Comparison of ENCODE assay signal across 9 cellular contexts in the genomic region with DNA sequence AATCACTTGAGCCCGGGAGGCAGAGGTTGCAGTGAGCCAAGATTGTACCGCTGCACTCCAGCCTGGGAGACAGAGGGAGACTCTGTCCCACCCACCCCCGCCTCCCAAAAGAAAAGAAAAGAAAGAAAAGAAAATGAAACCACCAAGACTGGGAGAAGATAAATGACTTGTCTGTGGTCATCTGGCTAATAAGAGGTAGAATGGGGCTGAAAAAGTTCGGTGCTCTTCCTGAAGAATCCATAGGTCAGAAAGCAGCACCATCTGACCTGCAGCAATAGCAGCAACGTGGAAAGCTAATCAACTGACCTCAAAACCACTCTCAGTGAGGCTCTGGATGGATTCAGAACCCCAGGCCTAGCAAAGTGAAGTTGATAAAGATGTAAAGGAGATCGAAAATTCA. TPM values are rescaled to one million over a fixed set of nuclear protein-coding genes. Genes with fewer than 3 reads are reported as not detected.
A peak's percentile ranks its signal among the peaks of the same experiment; 100 is the strongest.
DNase-seq lines count a peak whose midpoint lies in the region; ATAC-seq and TF ChIP-seq lines count a peak whose summit lies in the region.
"Had no signal": no experiment of that assay in that cellular context is flagged by ENCODE, and none has a peak within 500 bp of the region (broad histone marks: within the 10 kb centered on the region; RNA-seq: fewer than 3 reads in every experiment).

No MANE protein-coding gene starts in this region.

- TF ChIP-seq CTCF in left lung (IDR thresholded peaks at IDR 0.05) (no peak), dorsolateral prefrontal cortex (IDR thresholded peaks at IDR 0.05 in 54 of 56, conservative IDR thresholded peaks at IDR 0.05 in 2 of 56; ENCODE audit: low read depth in 1 of 56, partially characterized antibody in 56 of 56) (no peak)

- no peak overlapping the region for H3K4me3 Mint-ChIP-seq in activated naive CD8-positive, alpha-beta T cell treated with anti-CD3 and anti-CD28 coated beads, Interleukin-2, amount 50 U/mL, for 24 hours
- H3K4me3 Mint-ChIP-seq in stimulated activated memory B cell treated with anti-CD40 and anti-IgM and Interleukin-4, amounts not matched to agents 10 μg/mL and 1 μg/mL and 100 μg/mL, for 72 hours: no peak overlapping the region

- H3K9me3 ChIP-seq in HUES6 (ENCODE audit: control insufficient read depth, insufficient read depth, low read depth, low read length) (no peaks in the 10 kb centered on the region), left lung (no peaks in the 10 kb centered on the region)

- ATAC-seq in activated naive CD8-positive, alpha-beta T cell treated with anti-CD3 and anti-CD28 coated beads, Interleukin-2, amount 50 U/mL, for 24 hours: no peak
- ATAC-seq in left lung (no peak), sciatic nerve (no peak)
- ATAC-seq in stimulated activated memory B cell treated with anti-CD40 and anti-IgM and Interleukin-4, amounts not matched to agents 10 μg/mL and 1 μg/mL and 100 μg/mL, for 72 hours: no peak

- H3K27ac ChIP-seq in HUES6 (ENCODE audit: low read depth, low read length): peak overlapping the region; percentile 73; the same call in 1 of the 2 replicates
- peak overlapping the region; percentile 70 to 86 for H3K27ac ChIP-seq in left lung
- H3K27ac ChIP-seq in dorsolateral prefrontal cortex: peak overlapping the region in 17 of 59 donors; percentile 0 to 81 (median 43)

- H3K36me3 Mint-ChIP-seq in activated naive CD8-positive, alpha-beta T cell treated with anti-CD3 and anti-CD28 coated beads, Interleukin-2, amount 50 U/mL, for 24 hours (ENCODE audit: low read depth): peaks cover 38% of the 10 kb centered on the region
- H3K36me3 Mint-ChIP-seq in stimulated activated memory B cell treated with anti-CD40 and anti-IgM and Interleukin-4, amounts not matched to agents 10 μg/mL and 1 μg/mL and 100 μg/mL, for 72 hours: peaks cover 52% of the 10 kb centered on the region

- peak overlapping the region; percentile 33 for H3K27ac Mint-ChIP-seq in activated naive CD8-positive, alpha-beta T cell treated with anti-CD3 and anti-CD28 coated beads, Interleukin-2, amount 50 U/mL, for 24 hours
- peak overlapping the region; percentile 40 for H3K27ac Mint-ChIP-seq in stimulated activated memory B cell treated with anti-CD40 and anti-IgM and Interleukin-4, amounts not matched to agents 10 μg/mL and 1 μg/mL and 100 μg/mL, for 72 hours

- no peak for DNase-seq in activated naive CD8-positive, alpha-beta T cell treated with anti-CD3 and anti-CD28 coated beads, Interleukin-2, amount 50 U/mL, for 24 hours
- DNase-seq in left lung (no peak), sciatic nerve (ENCODE audit: low spot score) (no peak), NCI-H1048 (lab: John Stamatoyannopoulos, UW) (no peak), dorsolateral prefrontal cortex (no peak)
- DNase-seq: NCI-H446 had no signal

- H3K27me3 Mint-ChIP-seq in activated naive CD8-positive, alpha-beta T cell treated with anti-CD3 and anti-CD28 coated beads, Interleukin-2, amount 50 U/mL, for 24 hours: no peaks in the 10 kb centered on the region
- no peaks in the 10 kb centered on the region for H3K27me3 Mint-ChIP-seq in stimulated activated memory B cell treated with anti-CD40 and anti-IgM and Interleukin-4, amounts not matched to agents 10 μg/mL and 1 μg/mL and 100 μg/mL, for 72 hours

- no peak overlapping the region for H3K4me3 ChIP-seq in HUES6 (ENCODE audit: low read depth, low read length)
- no peak overlapping the region for H3K4me3 ChIP-seq in left lung
- H3K4me3 ChIP-seq in dorsolateral prefrontal cortex: no peak overlapping the region

- H3K4me1 ChIP-seq in HUES6 (ENCODE audit: control insufficient read depth, insufficient read depth, low read length) (peaks cover 28% of the 10 kb centered on the region), left lung (peaks cover 36 to 80% of the 10 kb centered on the region in 2 donors)

- H3K9ac ChIP-seq in HUES6 (ENCODE audit: low read length): no peak overlapping the region

- H3K36me3 ChIP-seq in HUES6 (ENCODE audit: control insufficient read depth, insufficient read depth, low read length) (peaks cover 36% of the 10 kb centered on the region), left lung (peaks cover 0 to 59% of the 10 kb centered on the region in 2 donors)

- no peaks in the 10 kb centered on the region for H3K9me3 Mint-ChIP-seq in activated naive CD8-positive, alpha-beta T cell treated with anti-CD3 and anti-CD28 coated beads, Interleukin-2, amount 50 U/mL, for 24 hours
- H3K9me3 Mint-ChIP-seq in stimulated activated memory B cell treated with anti-CD40 and anti-IgM and Interleukin-4, amounts not matched to agents 10 μg/mL and 1 μg/mL and 100 μg/mL, for 72 hours: no peaks in the 10 kb centered on the region

- H3K27me3 ChIP-seq in HUES6 (ENCODE audit: control insufficient read depth, insufficient read depth, low read length) (no peaks in the 10 kb centered on the region), left lung (no peaks in the 10 kb centered on the region), dorsolateral prefrontal cortex (no peaks in the 10 kb centered on the region)

- intact Hi-C loops in left lung (cut with DNase I) (no loop called here), sciatic nerve (cut with DNase I) (no loop called here), dorsolateral prefrontal cortex (cut with DNase I) (no loop called here)

- H3K4me1 Mint-ChIP-seq in activated naive CD8-positive, alpha-beta T cell treated with anti-CD3 and anti-CD28 coated beads, Interleukin-2, amount 50 U/mL, for 24 hours: peaks cover 41% of the 10 kb centered on the region
- H3K4me1 Mint-ChIP-seq in stimulated activated memory B cell treated with anti-CD40 and anti-IgM and Interleukin-4, amounts not matched to agents 10 μg/mL and 1 μg/mL and 100 μg/mL, for 72 hours: peaks cover 18% of the 10 kb centered on the region

RNA-seq across cellular contexts. Expression of gene SSH1, which starts 25.2 kb away (rescaled TPM):
- total RNA-seq in left lung (10 to 100 TPM; 43.5 to 48.8 TPM), sciatic nerve (74.3 TPM), dorsolateral prefrontal cortex (10 to 100 TPM; 28.6 to 59.1 (median 46.8) TPM)

RNA-seq across cellular contexts. Expression of gene DAO, which starts 47.7 kb away (rescaled TPM):
- not detected for total RNA-seq in left lung
- not detected for total RNA-seq in sciatic nerve
- total RNA-seq in dorsolateral prefrontal cortex: 1 to 10 TPM in 18 of 120 experiments, under 1 TPM in 33, not detected in 69; 0.23 to 6.0 (median 0.83) TPM
- total RNA-seq: omental fat pad had no signal
